ENCODE assay signal across 8 cellular contexts in the genomic region with DNA sequence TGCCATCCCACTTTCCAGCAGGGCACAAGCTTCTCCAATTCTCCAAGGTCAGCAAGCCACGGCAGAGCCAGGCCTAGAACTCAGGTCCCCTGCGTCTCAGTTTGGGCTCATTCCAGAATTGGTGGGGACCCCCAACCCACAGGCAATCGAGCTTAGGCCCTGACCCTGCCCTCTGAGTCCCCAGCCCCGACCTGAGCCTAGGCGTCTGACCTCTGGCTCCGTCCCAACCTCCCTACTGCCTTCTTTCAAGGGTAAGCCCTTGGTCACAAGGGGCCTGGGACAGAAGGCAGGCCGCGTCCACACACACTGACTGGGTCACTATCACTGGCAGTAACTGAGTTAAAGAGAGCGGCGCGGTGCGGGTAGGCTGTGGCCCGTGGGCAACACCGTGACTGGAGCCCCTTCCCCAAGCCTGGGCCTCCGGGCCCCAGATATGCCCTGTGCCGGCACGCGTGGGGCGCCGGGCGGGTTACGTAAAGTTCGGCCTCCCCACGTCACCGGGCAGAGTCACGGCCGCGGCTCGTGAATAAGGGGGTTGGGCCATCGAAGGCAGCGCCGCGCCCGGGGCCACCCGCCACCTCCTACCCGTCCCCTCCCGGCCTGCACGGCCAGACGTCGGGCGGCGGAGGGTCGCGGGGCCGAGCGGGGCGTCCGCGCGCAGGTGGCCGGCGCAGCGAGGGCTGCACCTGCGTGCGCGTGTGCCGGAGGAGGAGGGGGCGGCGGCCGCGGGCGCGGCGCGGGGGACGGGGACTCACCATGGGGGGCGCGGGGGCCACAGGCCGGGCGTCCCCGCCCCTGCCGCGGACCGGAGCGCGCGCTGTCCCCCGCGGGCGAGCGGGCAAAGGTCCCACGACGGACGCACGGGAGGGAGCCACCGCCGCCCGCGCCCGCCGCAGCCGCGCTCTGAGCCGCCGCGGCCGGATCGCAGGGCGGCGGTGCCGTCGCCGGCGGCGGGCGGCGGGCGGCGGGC. TPM values are rescaled to one million over a fixed set of nuclear protein-coding genes. Genes with fewer than 3 reads are reported as not detected.
DNase-seq lines count a peak whose midpoint lies in the region; ATAC-seq, FAIRE-seq and TF ChIP-seq lines count a peak whose summit lies in the region.

No MANE protein-coding gene starts in this region.

- H3K4me2 ChIP-seq in H9 (ENCODE audit: insufficient read depth, insufficient read length, low read length): peak overlapping the region; percentile 83
- peak overlapping the region; percentile 79 for H3K4me2 ChIP-seq in OCI-LY1 (ENCODE audit: low read length)

- no peak overlapping the region for H3K18ac ChIP-seq in H9 (ENCODE audit: insufficient read length, low read depth, low read length)

- H4K5ac ChIP-seq in H9 (ENCODE audit: insufficient read length, low read depth, low read length): no peak overlapping the region

- peaks cover 12% of the 10 kb centered on the region for H3K23me2 ChIP-seq in H9 (ENCODE audit: insufficient read length, low read depth, low read length, poor library complexity, severe bottlenecking)

- no peak overlapping the region for H4K91ac ChIP-seq in H9 (ENCODE audit: insufficient read length, low read depth, low read length)

- no peak overlapping the region for H3K56ac ChIP-seq in H9 (ENCODE audit: insufficient read length, low read depth, low read length)

- no CpG with 5 or more reads among the region's 109 CpGs for WGBS in H9 (ENCODE audit: extremely low coverage, insufficient read length, low lambda C conversion rate)

- H3T11ph ChIP-seq in H9 (ENCODE audit: low read length): no peak overlapping the region

- TF ChIP-seq CTCF in CD8-positive, alpha-beta T cell (IDR thresholded peaks at IDR 0.05): no peak
- no peak for TF ChIP-seq CTCF in H9 (conservative IDR thresholded peaks at IDR 0.05)
- no peak for TF ChIP-seq CTCF in OCI-LY1 (IDR thresholded peaks at IDR 0.05; ENCODE audit: low read length)
- no peak for TF ChIP-seq CTCF in right atrium auricular region (IDR thresholded peaks at IDR 0.05)
- no peak for TF ChIP-seq CTCF in retinal pigment epithelial cell (conservative IDR thresholded peaks at IDR 0.05; ENCODE audit: low read depth, low read length)
- no peak for TF ChIP-seq CTCF in D721Med (IDR thresholded peaks at IDR 0.05; ENCODE audit: insufficient read depth, missing control alignments)

- H3K4me3 ChIP-seq in CD8-positive, alpha-beta T cell (ENCODE audit: low read depth, low read length): no peak overlapping the region
- H3K4me3 ChIP-seq in OCI-LY1 (ENCODE audit: low read depth, low read length, poor library complexity, severe bottlenecking) (peak overlapping the region; percentile 61), right atrium auricular region (peak overlapping the region; percentile 57 to 61), retinal pigment epithelial cell (ENCODE audit: low read length) (peak overlapping the region; percentile 65)

- no peak overlapping the region for H3K23ac ChIP-seq in H9 (ENCODE audit: insufficient read length, low read depth, low read length)

- H2AK5ac ChIP-seq in H9 (ENCODE audit: insufficient read length, low read length): no peak overlapping the region

- peak overlapping the region; percentile 18 for H3K14ac ChIP-seq in H9 (ENCODE audit: insufficient read depth, low read length)

- peaks cover 16% of the 10 kb centered on the region for H3K4me1 ChIP-seq in CD8-positive, alpha-beta T cell (ENCODE audit: insufficient read depth, low read length)
- H3K4me1 ChIP-seq in H9 (ENCODE audit: insufficient read depth, low read length): no peaks in the 10 kb centered on the region; the same call in 1 of the 2 replicates
- peaks cover 5% of the 10 kb centered on the region for H3K4me1 ChIP-seq in OCI-LY1 (ENCODE audit: insufficient read depth, low read length, severe bottlenecking)
- peaks cover 0 to 36% of the 10 kb centered on the region in 2 donors for H3K4me1 ChIP-seq in right atrium auricular region

- H3K36me3 Mint-ChIP-seq in CD8-positive, alpha-beta T cell: no peaks in the 10 kb centered on the region
- H3K36me3 Mint-ChIP-seq in H9 (ENCODE audit: insufficient read depth in 1 of 3, low read depth in 3 of 3): peaks cover 6 to 15% (median 10%) of the 10 kb centered on the region in 3 experiments; a peak in 5 of 7 replicates

- no peak overlapping the region for H2BK20ac ChIP-seq in H9 (ENCODE audit: low read depth, low read length, poor library complexity, severe bottlenecking)

- no peaks in the 10 kb centered on the region for H3K27me3 ChIP-seq in CD8-positive, alpha-beta T cell (ENCODE audit: insufficient read depth, low read length)
- H3K27me3 ChIP-seq in H9 (ENCODE audit: insufficient read depth, low read length) (no peaks in the 10 kb centered on the region), OCI-LY1 (ENCODE audit: insufficient read depth, low read length) (no peaks in the 10 kb centered on the region), right atrium auricular region (no peaks in the 10 kb centered on the region)

- H3K9me3 Mint-ChIP-seq in CD8-positive, alpha-beta T cell: peaks cover 2% of the 10 kb centered on the region
- no peaks in the 10 kb centered on the region for H3K9me3 Mint-ChIP-seq in H9

- peak in 4 of 7 experiments; percentile 29 to 58 (median 42) for DNase-seq in CD8-positive, alpha-beta T cell
- DNase-seq in H9 (no peak), astrocyte of the hippocampus (ENCODE audit: low read depth, low spot score) (peak; percentile 52), right atrium auricular region (ENCODE audit: low spot score) (peak; percentile 82), retinal pigment epithelial cell (ENCODE audit: low read depth) (no peak), D721Med (ENCODE audit: insufficient read length, low spot score) (no peak), SK-N-DZ (ENCODE audit: low spot score) (no peak)

- peak; percentile 24 for ATAC-seq in CD8-positive, alpha-beta T cell

- H3K27ac ChIP-seq in CD8-positive, alpha-beta T cell (ENCODE audit: low read depth, low read length): no peak overlapping the region
- no peak overlapping the region for H3K27ac ChIP-seq in H9 (ENCODE audit: insufficient read length, low read depth, low read length)
- H3K27ac ChIP-seq in OCI-LY1 (ENCODE audit: low read depth, low read length, poor library complexity, severe bottlenecking): peak overlapping the region; percentile 66
- peak overlapping the region; percentile 88 to 94 for H3K27ac ChIP-seq in right atrium auricular region

- no peaks in the 10 kb centered on the region for H3F3A ChIP-seq in OCI-LY1 (ENCODE audit: insufficient read depth, low read length)

- H2BK12ac ChIP-seq in H9 (ENCODE audit: insufficient read length, low read depth, low read length): no peak overlapping the region

- POLR2A ChIA-PET in CD8-positive, alpha-beta T cell (lab: Charles Lee): no interaction called here

- no peak for FAIRE-seq in D721Med (lab: Jason Lieb, UNC)

- no peaks in the 10 kb centered on the region for H3K9me2 ChIP-seq in OCI-LY1 (ENCODE audit: low read depth, low read length)

- peak overlapping the region; percentile 22 for H3K27ac Mint-ChIP-seq in CD8-positive, alpha-beta T cell
- H3K27ac Mint-ChIP-seq in H9: no peak overlapping the region

- intact Hi-C loops in CD8-positive, alpha-beta T cell (cut with DNase I, micrococcal nuclease): loop anchor here in 1 of 2 experiments (5.0 kb wide), 1 partner anchor 547 kb away; a partner anchor contains a TSS

- H3K4ac ChIP-seq in H9 (ENCODE audit: low read depth, low read length): no peak overlapping the region

- peak overlapping the region; percentile 52 for H3K9ac ChIP-seq in H9 (ENCODE audit: extremely low read depth, insufficient read length, low read length)
- peak overlapping the region; percentile 51; the same call in 1 of the 2 replicates for H3K9ac ChIP-seq in OCI-LY1 (ENCODE audit: low read length)

- no peak overlapping the region for H2BK15ac ChIP-seq in H9 (ENCODE audit: low read depth, low read length)

- CTCF ChIA-PET in CD8-positive, alpha-beta T cell (lab: Charles Lee): interaction anchor here (0.8 to 2.9 kb wide), 5 partner anchors 9 to 86 kb away, joined by 3 to 18 read pairs (median 3); no protein-coding TSS in a partner anchor

- H3K27me3 Mint-ChIP-seq in CD8-positive, alpha-beta T cell (ENCODE audit: low read depth): no peaks in the 10 kb centered on the region
- H3K27me3 Mint-ChIP-seq in H9 (ENCODE audit: low read depth): peaks cover 2% of the 10 kb centered on the region; the same call in 1 of the 2 replicates

- peak overlapping the region; percentile 74 for H3K4me3 Mint-ChIP-seq in CD8-positive, alpha-beta T cell
- H3K4me3 Mint-ChIP-seq in H9: peak overlapping the region; percentile 76 to 87

- no peak overlapping the region for H4K8ac ChIP-seq in H9 (replicated peaks; ENCODE audit: insufficient read length, low read depth, low read length)

- no peak overlapping the region for H2BK5ac ChIP-seq in H9 (ENCODE audit: insufficient read length, low read length)

- H3K36me3 ChIP-seq in CD8-positive, alpha-beta T cell (ENCODE audit: insufficient read depth, low read length): no peaks in the 10 kb centered on the region
- H3K36me3 ChIP-seq in OCI-LY1 (ENCODE audit: insufficient read depth, low read length) (no peaks in the 10 kb centered on the region), right atrium auricular region (peaks cover 11% of the 10 kb centered on the region)

- H4K20me1 ChIP-seq in H9 (ENCODE audit: control insufficient read depth, insufficient read depth, insufficient read length): peaks cover 2% of the 10 kb centered on the region
- no peaks in the 10 kb centered on the region for H4K20me1 ChIP-seq in OCI-LY1 (ENCODE audit: insufficient read depth, low read length)

- peaks cover 9% of the 10 kb centered on the region for H3K4me1 Mint-ChIP-seq in CD8-positive, alpha-beta T cell (ENCODE audit: low read depth)
- peaks cover 15 to 21% of the 10 kb centered on the region in 2 experiments for H3K4me1 Mint-ChIP-seq in H9

- H2AFZ ChIP-seq in H9 (ENCODE audit: low read length) (no peak overlapping the region), OCI-LY1 (ENCODE audit: low read length) (no peak overlapping the region)

- H3K9me3 ChIP-seq in CD8-positive, alpha-beta T cell (ENCODE audit: low read length): no peaks in the 10 kb centered on the region
- H3K9me3 ChIP-seq in H9 (ENCODE audit: control insufficient read depth, low read depth, low read length) (no peaks in the 10 kb centered on the region), OCI-LY1 (ENCODE audit: low read length) (no peaks in the 10 kb centered on the region), right atrium auricular region (no peaks in the 10 kb centered on the region)

- H2BK120ac ChIP-seq in H9 (ENCODE audit: low read depth, low read length, poor library complexity, severe bottlenecking): no peak overlapping the region

- H3K79me2 ChIP-seq in H9 (ENCODE audit: insufficient read depth, low read length): no peaks in the 10 kb centered on the region
- H3K79me2 ChIP-seq in OCI-LY1 (ENCODE audit: insufficient read depth, low read length): no peaks in the 10 kb centered on the region

- H3K79me1 ChIP-seq in H9 (ENCODE audit: insufficient read depth, low read depth, low read length, poor library complexity, severe bottlenecking): no peaks in the 10 kb centered on the region

RNA-seq across cellular contexts. Expression of a gene that starts 0.5 kb away (rescaled TPM):
- total RNA-seq in CD8-positive, alpha-beta T cell: 1 to 10 TPM; 4.7 to 5.0 TPM
- total RNA-seq in H9 (2021): 29.0 and 29.8 TPM in 2 replicates
- 100 to 1,000 TPM; 144 to 158 TPM for total RNA-seq in right atrium auricular region
- polyA plus RNA-seq in SK-N-DZ (2014; cell fraction: cytosol; rRNA removed): 14.0 and 17.8 TPM in 2 replicates
- 37.9 and 66.9 TPM in 2 replicates for polyA plus RNA-seq in SK-N-DZ (2014; cell fraction: nucleus; rRNA removed)

Comparison
In these comparisons a context has a peak if more than half of its experiments do, and no peak if none do; other contexts are left out.
1. DNase-seq: peak in CD8-positive, alpha-beta T cell (4 of 7), astrocyte of the hippocampus (single experiment) and right atrium auricular region (single experiment); none in H9 (single experiment), retinal pigment epithelial cell (single experiment), D721Med (single experiment) and SK-N-DZ (single experiment).
2. H3K27ac ChIP-seq: peak in OCI-LY1 (single experiment) and right atrium auricular region (2 of 2); none in CD8-positive, alpha-beta T cell (single experiment) and H9 (single experiment).